In the genomic region with DNA sequence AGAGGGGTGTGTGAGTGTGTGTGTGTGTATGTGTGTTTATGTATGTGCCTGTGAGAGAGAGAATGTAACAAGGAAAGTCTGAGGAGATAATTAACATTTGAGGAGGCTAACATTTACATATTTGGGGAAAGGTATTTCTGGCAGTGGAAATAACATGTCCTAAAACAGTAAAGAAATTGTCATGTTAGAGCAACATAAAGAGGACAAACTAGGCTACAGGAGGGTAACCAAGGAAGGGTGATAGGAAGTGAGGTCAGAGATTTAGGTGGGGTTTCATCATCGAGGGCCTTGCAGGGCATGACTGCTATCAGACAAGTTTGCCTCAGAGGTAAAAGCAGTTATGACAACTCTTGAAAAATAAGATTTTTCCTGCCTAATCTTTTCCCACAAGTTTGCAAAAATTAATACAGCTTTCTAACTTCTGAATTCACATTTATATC, we compare ENCODE assay signal across 16 cellular contexts. TPM values are rescaled to one million over a fixed set of nuclear protein-coding genes. Genes with fewer than 3 reads are reported as not detected.
"Had no signal": no experiment of that assay in that cellular context is flagged by ENCODE, and none has a peak within 500 bp of the region (broad histone marks: within the 10 kb centered on the region; RNA-seq: fewer than 3 reads in every experiment).

No MANE protein-coding gene starts in this region.

- H3K4me1 ChIP-seq: lower lobe of right lung, tibial nerve had no signal

- H3K9me3 ChIP-seq: lower lobe of right lung had no signal

- ATAC-seq: left cardiac atrium; lower lobe of right lung; right cardiac atrium; stimulated activated effector memory CD8-positive, alpha-beta T cell treated with anti-CD3 and anti-CD28 coated beads, Interleukin-12 subunit alpha, Interleukin-12 subunit beta, amount 100 ng/mL, for 72 hours had no signal

- H3K4me3 ChIP-seq: lower lobe of right lung, smooth muscle cell, tibial nerve had no signal

- DNase-seq: activated CD4-positive, alpha-beta T cell treated with anti-CD3 and anti-CD28 coated beads, Interleukin-2, amount 50 U/mL, for 4 hours; activated effector memory CD4-positive, alpha-beta T cell treated with anti-CD3 and anti-CD28 coated beads, Interleukin-2, amount 50 U/mL, for 16 hours; activated naive CD8-positive, alpha-beta T cell treated with anti-CD3 and anti-CD28 coated beads for 36 hours; activated T-cell treated with anti-CD3 and anti-CD28 coated beads, Interleukin-2, amount 50 U/mL, for 24 hours; brain microvascular endothelial cell; left cardiac atrium; lower lobe of right lung; naive B cell; right cardiac atrium; T-helper 9 cell had no signal

- H3K36me3 ChIP-seq: brain microvascular endothelial cell, lower lobe of right lung, tibial nerve had no signal

- H3K9me3 Mint-ChIP-seq: activated T-cell treated with anti-CD3 and anti-CD28 coated beads, Interleukin-2, amount 50 U/mL, for 24 hours had no signal

- H3K36me3 Mint-ChIP-seq: activated naive CD8-positive, alpha-beta T cell treated with anti-CD3 and anti-CD28 coated beads for 36 hours; naive B cell; stimulated activated effector memory CD8-positive, alpha-beta T cell treated with anti-CD3 and anti-CD28 coated beads, Interleukin-12 subunit alpha, Interleukin-12 subunit beta, amount 100 ng/mL, for 72 hours had no signal

- H3K27ac ChIP-seq: brain microvascular endothelial cell, lower lobe of right lung, tibial nerve had no signal

- H3K4me3 Mint-ChIP-seq: activated naive CD8-positive, alpha-beta T cell treated with anti-CD3 and anti-CD28 coated beads for 36 hours; activated T-cell treated with anti-CD3 and anti-CD28 coated beads, Interleukin-2, amount 50 U/mL, for 24 hours; dendritic cell treated with granulocyte-macrophage colony-stimulating factor and Interleukin-4, amounts not matched to agents 40 ng/mL and 50 ng/mL, for 4 days; naive B cell; stimulated activated effector memory CD8-positive, alpha-beta T cell treated with anti-CD3 and anti-CD28 coated beads, Interleukin-12 subunit alpha, Interleukin-12 subunit beta, amount 100 ng/mL, for 72 hours had no signal

- H3K4me1 Mint-ChIP-seq: activated naive CD8-positive, alpha-beta T cell treated with anti-CD3 and anti-CD28 coated beads for 36 hours; naive B cell; stimulated activated effector memory CD8-positive, alpha-beta T cell treated with anti-CD3 and anti-CD28 coated beads, Interleukin-12 subunit alpha, Interleukin-12 subunit beta, amount 100 ng/mL, for 72 hours had no signal

- H3K4me2 ChIP-seq: smooth muscle cell had no signal

- H3K27me3 Mint-ChIP-seq: activated naive CD8-positive, alpha-beta T cell treated with anti-CD3 and anti-CD28 coated beads for 36 hours; activated T-cell treated with anti-CD3 and anti-CD28 coated beads, Interleukin-2, amount 50 U/mL, for 24 hours; dendritic cell treated with granulocyte-macrophage colony-stimulating factor and Interleukin-4, amounts not matched to agents 40 ng/mL and 50 ng/mL, for 4 days; naive B cell had no signal

- H3K27ac Mint-ChIP-seq: activated naive CD8-positive, alpha-beta T cell treated with anti-CD3 and anti-CD28 coated beads for 36 hours; activated T-cell treated with anti-CD3 and anti-CD28 coated beads, Interleukin-2, amount 50 U/mL, for 24 hours; dendritic cell treated with granulocyte-macrophage colony-stimulating factor and Interleukin-4, amounts not matched to agents 40 ng/mL and 50 ng/mL, for 4 days; naive B cell; stimulated activated effector memory CD8-positive, alpha-beta T cell treated with anti-CD3 and anti-CD28 coated beads, Interleukin-12 subunit alpha, Interleukin-12 subunit beta, amount 100 ng/mL, for 72 hours had no signal

- H3K27me3 ChIP-seq: brain microvascular endothelial cell, tibial nerve had no signal

RNA-seq across cellular contexts. Expression of a gene that starts 30.3 kb away (rescaled TPM):
- total RNA-seq: activated naive CD8-positive, alpha-beta T cell treated with anti-CD3 and anti-CD28 coated beads for 36 hours; lower lobe of right lung; smooth muscle cell; subcutaneous adipose tissue had no signal
- polyA plus RNA-seq: smooth muscle cell had no signal

RNA-seq across cellular contexts. Expression of a gene that starts 46.4 kb away (rescaled TPM):
- total RNA-seq: activated naive CD8-positive, alpha-beta T cell treated with anti-CD3 and anti-CD28 coated beads for 36 hours; left cardiac atrium; posterior vena cava; right cardiac atrium; smooth muscle cell; subcutaneous adipose tissue; tibial nerve had no signal
- polyA plus RNA-seq: right cardiac atrium, smooth muscle cell had no signal
